Comparison of ENCODE assay signal across 12 cellular contexts in the genomic region with DNA sequence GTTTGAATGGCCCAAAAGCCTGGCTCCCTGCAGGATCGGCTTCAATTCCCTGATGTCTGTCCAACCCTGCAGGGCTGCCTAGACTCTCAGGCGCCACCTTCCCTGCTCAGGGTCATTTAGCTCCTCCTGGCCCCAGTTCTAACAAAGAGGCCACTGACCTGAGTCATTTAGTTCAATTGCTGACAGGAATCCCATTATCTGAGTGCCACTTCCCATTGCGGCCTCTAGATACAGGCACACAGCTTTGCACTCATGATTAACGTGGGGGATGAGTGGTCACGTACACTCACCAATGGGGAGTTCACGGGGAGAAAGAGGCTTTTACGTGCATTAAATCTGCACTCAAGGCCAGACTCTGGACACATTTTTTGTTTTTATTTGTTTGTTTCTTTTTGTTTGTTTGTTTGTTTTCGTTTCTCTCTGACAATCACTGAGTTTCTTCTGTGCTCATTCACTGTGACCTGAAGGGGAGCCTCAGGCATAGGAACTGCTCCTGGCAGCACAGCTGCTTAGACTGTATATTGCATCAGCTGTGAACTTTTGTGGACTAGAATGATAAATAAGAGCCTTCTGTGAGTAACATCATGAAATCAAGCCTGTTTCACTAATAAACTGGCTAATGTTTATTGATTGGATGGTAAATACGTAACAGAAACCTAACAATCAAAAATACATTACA.
DNase-seq lines count a peak whose midpoint lies in the region; TF ChIP-seq lines count a peak whose summit lies in the region.
"Had no signal": no experiment of that assay in that cellular context is flagged by ENCODE, and none has a peak within 500 bp of the region (broad histone marks: within the 10 kb centered on the region; RNA-seq: fewer than 3 reads in every experiment).

No MANE protein-coding gene starts in this region.

- DNase-seq in NCI-H82 (lab: John Stamatoyannopoulos, UW): peak; percentile 58
- DNase-seq in NCI-H82 treated with DMSO at 0.1 percent for 48 hours (lab: John Stamatoyannopoulos, UW; ENCODE audit: unreplicated experiment): no peak
- DNase-seq in SK-N-DZ (ENCODE audit: low spot score): peak; percentile 84
- peak; percentile 54 for DNase-seq in iPS-NIHi11 (ENCODE audit: low spot score)
- peak; percentile 69 for DNase-seq in type B pancreatic cell (ENCODE audit: extremely low spot score, unreplicated experiment)
- DNase-seq in stimulated activated naive CD4-positive, alpha-beta T cell (lab: John Stamatoyannopoulos, UW): no peak
- DNase-seq in KBM-7: no peak
- DNase-seq in activated naive CD4-positive, alpha-beta T cell (lab: John Stamatoyannopoulos, UW): no peak
- DNase-seq: KG1, PC-3 had no signal

- peaks cover 4% of the 10 kb centered on the region for H3K9me3 Mint-ChIP-seq in type B pancreatic cell

- H3K4me3 Mint-ChIP-seq in type B pancreatic cell: peak overlapping the region; percentile 67
- H3K4me3 Mint-ChIP-seq: activated T-helper 17 cell treated with anti-CD3 and anti-CD28 coated beads, Interleukin-2, amount 50 U/mL, for 72 hours; dendritic cell treated with granulocyte-macrophage colony-stimulating factor and Interleukin-4, amounts not matched to agents 40 ng/mL and 50 ng/mL, for 4 days had no signal

- in situ Hi-C loops in KBM-7 (cut with MboI; ENCODE audit: low pct_unique_long_range_greater_than_20kb, low sequenced_read_pairs): no loop called here

- H3K36me3 Mint-ChIP-seq in type B pancreatic cell: no peaks in the 10 kb centered on the region

- H3K27me3 Mint-ChIP-seq in type B pancreatic cell: no peaks in the 10 kb centered on the region
- H3K27me3 Mint-ChIP-seq: activated T-helper 17 cell treated with anti-CD3 and anti-CD28 coated beads, Interleukin-2, amount 50 U/mL, for 72 hours; dendritic cell treated with granulocyte-macrophage colony-stimulating factor and Interleukin-4, amounts not matched to agents 40 ng/mL and 50 ng/mL, for 4 days had no signal

- peaks cover 25% of the 10 kb centered on the region for H3K4me1 Mint-ChIP-seq in type B pancreatic cell (ENCODE audit: unreplicated experiment)
- H3K4me1 Mint-ChIP-seq: activated T-helper 17 cell treated with anti-CD3 and anti-CD28 coated beads, Interleukin-2, amount 50 U/mL, for 72 hours had no signal

- no peak for TF ChIP-seq CTCF in type B pancreatic cell (conservative IDR thresholded peaks at IDR 0.05)

- peak overlapping the region; percentile 9 for H3K27ac Mint-ChIP-seq in type B pancreatic cell
- H3K27ac Mint-ChIP-seq: activated T-helper 17 cell treated with anti-CD3 and anti-CD28 coated beads, Interleukin-2, amount 50 U/mL, for 72 hours; dendritic cell treated with granulocyte-macrophage colony-stimulating factor and Interleukin-4, amounts not matched to agents 40 ng/mL and 50 ng/mL, for 4 days had no signal

Comparison
In these comparisons a context has a peak if more than half of its experiments do, and no peak if none do; other contexts are left out.
1. DNase-seq: peak in NCI-H82 (single experiment), SK-N-DZ (single experiment), iPS-NIHi11 (single experiment) and type B pancreatic cell (single experiment); none in NCI-H82 treated with DMSO at 0.1 percent for 48 hours (single experiment), stimulated activated naive CD4-positive, alpha-beta T cell (0 of 6), KBM-7 (single experiment) and activated naive CD4-positive, alpha-beta T cell (0 of 4).